ENCODE assay signal across 2 cellular contexts in the genomic region with DNA sequence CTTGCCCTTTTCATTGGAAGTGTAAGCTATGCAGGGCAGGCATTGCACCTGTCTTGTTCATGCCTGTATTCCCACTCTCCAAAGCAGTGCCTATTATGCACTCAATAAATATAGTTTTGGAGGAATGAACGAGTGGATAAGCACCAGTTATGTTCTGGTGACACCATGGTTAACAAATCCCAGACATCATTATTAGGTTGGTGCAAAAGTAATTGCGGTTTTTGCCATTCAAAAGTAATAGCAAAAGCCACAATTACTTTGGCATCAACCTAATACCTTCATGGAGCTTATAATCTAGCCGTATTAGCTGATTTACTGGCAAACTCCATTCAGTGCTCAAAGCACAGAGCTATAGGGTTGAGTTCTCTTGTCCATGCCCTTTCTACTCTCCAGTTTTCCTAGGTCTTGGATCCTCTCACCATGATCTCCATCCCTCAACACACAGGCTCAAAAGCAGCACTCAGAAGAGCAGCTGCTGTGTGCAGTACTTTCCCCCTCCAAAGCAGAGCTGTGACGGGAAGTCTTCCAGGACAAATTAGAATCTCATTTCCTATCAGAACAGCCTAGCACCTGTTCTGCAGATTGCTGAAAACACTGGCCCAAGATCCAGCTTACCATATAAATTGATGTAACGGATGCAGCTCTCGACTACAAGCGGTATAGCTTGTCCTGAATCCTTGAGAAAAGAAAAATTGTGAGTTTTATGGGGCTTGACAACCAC.
TF ChIP-seq lines count a peak whose summit lies in the region.

No MANE protein-coding gene starts in this region.

TF ChIP-seq in HepG2, 621 proteins besides CTCF, POLR2A, EP300 and RAD21:
- TF ChIP-seq, protein P1, sequence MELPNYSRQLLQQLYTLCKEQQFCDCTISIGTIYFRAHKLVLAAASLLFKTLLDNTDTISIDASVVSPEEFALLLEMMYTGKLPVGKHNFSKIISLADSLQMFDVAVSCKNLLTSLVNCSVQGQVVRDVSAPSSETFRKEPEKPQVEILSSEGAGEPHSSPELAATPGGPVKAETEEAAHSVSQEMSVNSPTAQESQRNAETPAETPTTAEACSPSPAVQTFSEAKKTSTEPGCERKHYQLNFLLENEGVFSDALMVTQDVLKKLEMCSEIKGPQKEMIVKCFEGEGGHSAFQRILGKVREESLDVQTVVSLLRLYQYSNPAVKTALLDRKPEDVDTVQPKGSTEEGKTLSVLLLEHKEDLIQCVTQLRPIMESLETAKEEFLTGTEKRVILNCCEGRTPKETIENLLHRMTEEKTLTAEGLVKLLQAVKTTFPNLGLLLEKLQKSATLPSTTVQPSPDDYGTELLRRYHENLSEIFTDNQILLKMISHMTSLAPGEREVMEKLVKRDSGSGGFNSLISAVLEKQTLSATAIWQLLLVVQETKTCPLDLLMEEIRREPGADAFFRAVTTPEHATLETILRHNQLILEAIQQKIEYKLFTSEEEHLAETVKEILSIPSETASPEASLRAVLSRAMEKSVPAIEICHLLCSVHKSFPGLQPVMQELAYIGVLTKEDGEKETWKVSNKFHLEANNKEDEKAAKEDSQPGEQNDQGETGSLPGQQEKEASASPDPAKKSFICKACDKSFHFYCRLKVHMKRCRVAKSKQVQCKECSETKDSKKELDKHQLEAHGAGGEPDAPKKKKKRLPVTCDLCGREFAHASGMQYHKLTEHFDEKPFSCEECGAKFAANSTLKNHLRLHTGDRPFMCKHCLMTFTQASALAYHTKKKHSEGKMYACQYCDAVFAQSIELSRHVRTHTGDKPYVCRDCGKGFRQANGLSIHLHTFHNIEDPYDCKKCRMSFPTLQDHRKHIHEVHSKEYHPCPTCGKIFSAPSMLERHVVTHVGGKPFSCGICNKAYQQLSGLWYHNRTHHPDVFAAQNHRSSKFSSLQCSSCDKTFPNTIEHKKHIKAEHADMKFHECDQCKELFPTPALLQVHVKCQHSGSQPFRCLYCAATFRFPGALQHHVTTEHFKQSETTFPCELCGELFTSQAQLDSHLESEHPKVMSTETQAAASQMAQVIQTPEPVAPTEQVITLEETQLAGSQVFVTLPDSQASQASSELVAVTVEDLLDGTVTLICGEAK (IDR thresholded peaks at IDR 0.05) = peak; percentile 83
- TF ChIP-seq, protein P1 (CRISPR knock-in tag; IDR thresholded peaks at IDR 0.05) = no peak
- TF ChIP-seq NPAS2 (CRISPR knock-in tag; IDR thresholded peaks at IDR 0.05; ENCODE audit: borderline replicate concordance) = no peak

TF ChIP-seq in GM23338, 12 proteins besides CTCF, POLR2A, EP300 and RAD21 (continued from another document):
- TF ChIP-seq, protein P2, sequence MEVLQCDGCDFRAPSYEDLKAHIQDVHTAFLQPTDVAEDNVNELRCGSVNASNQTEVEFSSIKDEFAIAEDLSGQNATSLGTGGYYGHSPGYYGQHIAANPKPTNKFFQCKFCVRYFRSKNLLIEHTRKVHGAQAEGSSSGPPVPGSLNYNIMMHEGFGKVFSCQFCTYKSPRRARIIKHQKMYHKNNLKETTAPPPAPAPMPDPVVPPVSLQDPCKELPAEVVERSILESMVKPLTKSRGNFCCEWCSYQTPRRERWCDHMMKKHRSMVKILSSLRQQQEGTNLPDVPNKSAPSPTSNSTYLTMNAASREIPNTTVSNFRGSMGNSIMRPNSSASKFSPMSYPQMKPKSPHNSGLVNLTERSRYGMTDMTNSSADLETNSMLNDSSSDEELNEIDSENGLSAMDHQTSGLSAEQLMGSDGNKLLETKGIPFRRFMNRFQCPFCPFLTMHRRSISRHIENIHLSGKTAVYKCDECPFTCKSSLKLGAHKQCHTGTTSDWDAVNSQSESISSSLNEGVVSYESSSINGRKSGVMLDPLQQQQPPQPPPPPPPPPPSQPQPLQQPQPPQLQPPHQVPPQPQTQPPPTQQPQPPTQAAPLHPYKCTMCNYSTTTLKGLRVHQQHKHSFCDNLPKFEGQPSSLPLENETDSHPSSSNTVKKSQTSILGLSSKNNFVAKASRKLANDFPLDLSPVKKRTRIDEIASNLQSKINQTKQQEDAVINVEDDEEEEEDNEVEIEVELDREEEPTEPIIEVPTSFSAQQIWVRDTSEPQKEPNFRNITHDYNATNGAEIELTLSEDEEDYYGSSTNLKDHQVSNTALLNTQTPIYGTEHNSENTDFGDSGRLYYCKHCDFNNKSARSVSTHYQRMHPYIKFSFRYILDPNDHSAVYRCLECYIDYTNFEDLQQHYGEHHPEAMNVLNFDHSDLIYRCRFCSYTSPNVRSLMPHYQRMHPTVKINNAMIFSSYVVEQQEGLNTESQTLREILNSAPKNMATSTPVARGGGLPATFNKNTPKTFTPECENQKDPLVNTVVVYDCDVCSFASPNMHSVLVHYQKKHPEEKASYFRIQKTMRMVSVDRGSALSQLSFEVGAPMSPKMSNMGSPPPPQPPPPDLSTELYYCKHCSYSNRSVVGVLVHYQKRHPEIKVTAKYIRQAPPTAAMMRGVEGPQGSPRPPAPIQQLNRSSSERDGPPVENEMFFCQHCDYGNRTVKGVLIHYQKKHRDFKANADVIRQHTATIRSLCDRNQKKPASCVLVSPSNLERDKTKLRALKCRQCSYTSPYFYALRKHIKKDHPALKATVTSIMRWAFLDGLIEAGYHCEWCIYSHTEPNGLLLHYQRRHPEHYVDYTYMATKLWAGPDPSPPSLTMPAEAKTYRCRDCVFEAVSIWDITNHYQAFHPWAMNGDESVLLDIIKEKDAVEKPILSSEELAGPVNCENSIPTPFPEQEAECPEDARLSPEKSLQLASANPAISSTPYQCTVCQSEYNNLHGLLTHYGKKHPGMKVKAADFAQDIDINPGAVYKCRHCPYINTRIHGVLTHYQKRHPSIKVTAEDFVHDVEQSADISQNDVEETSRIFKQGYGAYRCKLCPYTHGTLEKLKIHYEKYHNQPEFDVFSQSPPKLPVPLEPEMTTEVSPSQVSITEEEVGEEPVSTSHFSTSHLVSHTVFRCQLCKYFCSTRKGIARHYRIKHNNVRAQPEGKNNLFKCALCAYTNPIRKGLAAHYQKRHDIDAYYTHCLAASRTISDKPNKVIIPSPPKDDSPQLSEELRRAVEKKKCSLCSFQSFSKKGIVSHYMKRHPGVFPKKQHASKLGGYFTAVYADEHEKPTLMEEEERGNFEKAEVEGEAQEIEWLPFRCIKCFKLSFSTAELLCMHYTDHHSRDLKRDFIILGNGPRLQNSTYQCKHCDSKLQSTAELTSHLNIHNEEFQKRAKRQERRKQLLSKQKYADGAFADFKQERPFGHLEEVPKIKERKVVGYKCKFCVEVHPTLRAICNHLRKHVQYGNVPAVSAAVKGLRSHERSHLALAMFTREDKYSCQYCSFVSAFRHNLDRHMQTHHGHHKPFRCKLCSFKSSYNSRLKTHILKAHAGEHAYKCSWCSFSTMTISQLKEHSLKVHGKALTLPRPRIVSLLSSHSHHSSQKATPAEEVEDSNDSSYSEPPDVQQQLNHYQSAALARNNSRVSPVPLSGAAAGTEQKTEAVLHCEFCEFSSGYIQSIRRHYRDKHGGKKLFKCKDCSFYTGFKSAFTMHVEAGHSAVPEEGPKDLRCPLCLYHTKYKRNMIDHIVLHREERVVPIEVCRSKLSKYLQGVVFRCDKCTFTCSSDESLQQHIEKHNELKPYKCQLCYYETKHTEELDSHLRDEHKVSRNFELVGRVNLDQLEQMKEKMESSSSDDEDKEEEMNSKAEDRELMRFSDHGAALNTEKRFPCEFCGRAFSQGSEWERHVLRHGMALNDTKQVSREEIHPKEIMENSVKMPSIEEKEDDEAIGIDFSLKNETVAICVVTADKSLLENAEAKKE (CRISPR knock-in tag; IDR thresholded peaks at IDR 0.05) = no peak
- TF ChIP-seq, protein P3, sequence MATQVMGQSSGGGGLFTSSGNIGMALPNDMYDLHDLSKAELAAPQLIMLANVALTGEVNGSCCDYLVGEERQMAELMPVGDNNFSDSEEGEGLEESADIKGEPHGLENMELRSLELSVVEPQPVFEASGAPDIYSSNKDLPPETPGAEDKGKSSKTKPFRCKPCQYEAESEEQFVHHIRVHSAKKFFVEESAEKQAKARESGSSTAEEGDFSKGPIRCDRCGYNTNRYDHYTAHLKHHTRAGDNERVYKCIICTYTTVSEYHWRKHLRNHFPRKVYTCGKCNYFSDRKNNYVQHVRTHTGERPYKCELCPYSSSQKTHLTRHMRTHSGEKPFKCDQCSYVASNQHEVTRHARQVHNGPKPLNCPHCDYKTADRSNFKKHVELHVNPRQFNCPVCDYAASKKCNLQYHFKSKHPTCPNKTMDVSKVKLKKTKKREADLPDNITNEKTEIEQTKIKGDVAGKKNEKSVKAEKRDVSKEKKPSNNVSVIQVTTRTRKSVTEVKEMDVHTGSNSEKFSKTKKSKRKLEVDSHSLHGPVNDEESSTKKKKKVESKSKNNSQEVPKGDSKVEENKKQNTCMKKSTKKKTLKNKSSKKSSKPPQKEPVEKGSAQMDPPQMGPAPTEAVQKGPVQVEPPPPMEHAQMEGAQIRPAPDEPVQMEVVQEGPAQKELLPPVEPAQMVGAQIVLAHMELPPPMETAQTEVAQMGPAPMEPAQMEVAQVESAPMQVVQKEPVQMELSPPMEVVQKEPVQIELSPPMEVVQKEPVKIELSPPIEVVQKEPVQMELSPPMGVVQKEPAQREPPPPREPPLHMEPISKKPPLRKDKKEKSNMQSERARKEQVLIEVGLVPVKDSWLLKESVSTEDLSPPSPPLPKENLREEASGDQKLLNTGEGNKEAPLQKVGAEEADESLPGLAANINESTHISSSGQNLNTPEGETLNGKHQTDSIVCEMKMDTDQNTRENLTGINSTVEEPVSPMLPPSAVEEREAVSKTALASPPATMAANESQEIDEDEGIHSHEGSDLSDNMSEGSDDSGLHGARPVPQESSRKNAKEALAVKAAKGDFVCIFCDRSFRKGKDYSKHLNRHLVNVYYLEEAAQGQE (IDR thresholded peaks at IDR 0.05; ENCODE audit: unreplicated experiment) = no peak
- TF ChIP-seq STAT1 (IDR thresholded peaks at IDR 0.05; ENCODE audit: unreplicated experiment) = no peak
- TF ChIP-seq ZNF114 (CRISPR knock-in tag; IDR thresholded peaks at IDR 0.05) = no peak
- no peak for TF ChIP-seq ZNF331 (CRISPR knock-in tag; IDR thresholded peaks at IDR 0.05; ENCODE audit: low read depth)
